1 cellular context compared by ENCODE assay signal in genomic region chr5:115169392-115170127, GRCh38.
TF ChIP-seq lines count a peak whose summit lies in the region.

Gene TRIM36 (minus strand): TSS chr5:115169908. CDS start chr5:115169634, 274 bp downstream.

TF ChIP-seq in K562, 482 proteins besides CTCF, POLR2A, EP300 and RAD21 (continued from another document and continues in another):
- TF ChIP-seq, protein P1, sequence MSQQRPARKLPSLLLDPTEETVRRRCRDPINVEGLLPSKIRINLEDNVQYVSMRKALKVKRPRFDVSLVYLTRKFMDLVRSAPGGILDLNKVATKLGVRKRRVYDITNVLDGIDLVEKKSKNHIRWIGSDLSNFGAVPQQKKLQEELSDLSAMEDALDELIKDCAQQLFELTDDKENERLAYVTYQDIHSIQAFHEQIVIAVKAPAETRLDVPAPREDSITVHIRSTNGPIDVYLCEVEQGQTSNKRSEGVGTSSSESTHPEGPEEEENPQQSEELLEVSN (IDR thresholded peaks at IDR 0.05; ENCODE audit: borderline replicate concordance in 1 of 2, extremely low read depth in 1 of 2, insufficient read depth in 1 of 2, insufficient read length in 1 of 2, low read depth in 1 of 2, low read length in 1 of 2, poor library complexity in 1 of 2, severe bottlenecking in 1 of 2) = peak; percentile 80 to 97
- TF ChIP-seq CEBPB (tag; IDR thresholded peaks at IDR 0.05) (no peak), TEAD1 (CRISPR knock-in tag; IDR thresholded peaks at IDR 0.05) (no peak), NR2C2 (CRISPR knock-in tag; IDR thresholded peaks at IDR 0.05) (no peak), NR2C2 (tag; IDR thresholded peaks at IDR 0.05) (no peak), KLF16 (IDR thresholded peaks at IDR 0.05) (no peak), KLF13 (tag; IDR thresholded peaks at IDR 0.05; ENCODE audit: borderline replicate concordance, low read depth) (peak; percentile 61), PHB2 (IDR thresholded peaks at IDR 0.05; ENCODE audit: low read depth) (no peak), ZNF24 (IDR thresholded peaks at IDR 0.05) (no peak), BMI1 (IDR thresholded peaks at IDR 0.05; ENCODE audit: low read length) (peak; percentile 78; the same call in 1 of the 2 replicates), ETS2 (tag; IDR thresholded peaks at IDR 0.05; ENCODE audit: borderline replicate concordance, poor library complexity, severe bottlenecking) (no peak), E4F1 (CRISPR knock-in tag; IDR thresholded peaks at IDR 0.05; ENCODE audit: borderline replicate concordance) (no peak), CSDE1 (IDR thresholded peaks at IDR 0.05) (no peak; a peak in 1 of 4 replicates), ZNF311 (CRISPR knock-in tag; IDR thresholded peaks at IDR 0.05) (no peak), TAL1 (IDR thresholded peaks at IDR 0.05) (no peak), SOX6 (IDR thresholded peaks at IDR 0.05) (no peak), AFF4 (CRISPR knock-in tag; IDR thresholded peaks at IDR 0.05) (no peak), PTRF (tag; IDR thresholded peaks at IDR 0.05) (no peak), TRIM24 (IDR thresholded peaks at IDR 0.05) (no peak), ELF4 (CRISPR knock-in tag; IDR thresholded peaks at IDR 0.05) (no peak), RBM15 (IDR thresholded peaks at IDR 0.05; ENCODE audit: insufficient read depth, low read length) (no peak), POU5F1 (IDR thresholded peaks at IDR 0.05; ENCODE audit: borderline replicate concordance, low read depth, low read length, partially characterized antibody) (no peak), GTF2F1 (IDR thresholded peaks at IDR 0.05; ENCODE audit: low read depth, low read length) (no peak), ARID3A (IDR thresholded peaks at IDR 0.05; ENCODE audit: borderline replicate concordance, low read depth, low read length) (no peak), LCOR (CRISPR knock-in tag; IDR thresholded peaks at IDR 0.05) (peak; percentile 33; the same call in 1 of the 2 replicates), ZMIZ1 (IDR thresholded peaks at IDR 0.05; ENCODE audit: low read depth in 2 of 2, low read length in 2 of 2) (no peak), TCF7 (IDR thresholded peaks at IDR 0.05; ENCODE audit: borderline replicate concordance) (no peak), SIRT6 (IDR thresholded peaks at IDR 0.05; ENCODE audit: low read depth, low read length) (no peak), CLOCK (CRISPR knock-in tag; IDR thresholded peaks at IDR 0.05; ENCODE audit: borderline replicate concordance) (no peak), ZNF699 (CRISPR knock-in tag; IDR thresholded peaks at IDR 0.05; ENCODE audit: insufficient replicate concordance) (no peak), MCM3 (IDR thresholded peaks at IDR 0.05) (no peak), ZNF584 (CRISPR knock-in tag; IDR thresholded peaks at IDR 0.05; ENCODE audit: low read depth) (no peak), FOXK2 (conservative IDR thresholded peaks at IDR 0.05 in 1 of 2, IDR thresholded peaks at IDR 0.05 in 1 of 2; ENCODE audit: low read depth in 2 of 2) (no peak)
- TF ChIP-seq, protein P2, sequence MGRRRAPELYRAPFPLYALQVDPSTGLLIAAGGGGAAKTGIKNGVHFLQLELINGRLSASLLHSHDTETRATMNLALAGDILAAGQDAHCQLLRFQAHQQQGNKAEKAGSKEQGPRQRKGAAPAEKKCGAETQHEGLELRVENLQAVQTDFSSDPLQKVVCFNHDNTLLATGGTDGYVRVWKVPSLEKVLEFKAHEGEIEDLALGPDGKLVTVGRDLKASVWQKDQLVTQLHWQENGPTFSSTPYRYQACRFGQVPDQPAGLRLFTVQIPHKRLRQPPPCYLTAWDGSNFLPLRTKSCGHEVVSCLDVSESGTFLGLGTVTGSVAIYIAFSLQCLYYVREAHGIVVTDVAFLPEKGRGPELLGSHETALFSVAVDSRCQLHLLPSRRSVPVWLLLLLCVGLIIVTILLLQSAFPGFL (CRISPR knock-in tag; IDR thresholded peaks at IDR 0.05) = no peak
- TF ChIP-seq, protein P3, sequence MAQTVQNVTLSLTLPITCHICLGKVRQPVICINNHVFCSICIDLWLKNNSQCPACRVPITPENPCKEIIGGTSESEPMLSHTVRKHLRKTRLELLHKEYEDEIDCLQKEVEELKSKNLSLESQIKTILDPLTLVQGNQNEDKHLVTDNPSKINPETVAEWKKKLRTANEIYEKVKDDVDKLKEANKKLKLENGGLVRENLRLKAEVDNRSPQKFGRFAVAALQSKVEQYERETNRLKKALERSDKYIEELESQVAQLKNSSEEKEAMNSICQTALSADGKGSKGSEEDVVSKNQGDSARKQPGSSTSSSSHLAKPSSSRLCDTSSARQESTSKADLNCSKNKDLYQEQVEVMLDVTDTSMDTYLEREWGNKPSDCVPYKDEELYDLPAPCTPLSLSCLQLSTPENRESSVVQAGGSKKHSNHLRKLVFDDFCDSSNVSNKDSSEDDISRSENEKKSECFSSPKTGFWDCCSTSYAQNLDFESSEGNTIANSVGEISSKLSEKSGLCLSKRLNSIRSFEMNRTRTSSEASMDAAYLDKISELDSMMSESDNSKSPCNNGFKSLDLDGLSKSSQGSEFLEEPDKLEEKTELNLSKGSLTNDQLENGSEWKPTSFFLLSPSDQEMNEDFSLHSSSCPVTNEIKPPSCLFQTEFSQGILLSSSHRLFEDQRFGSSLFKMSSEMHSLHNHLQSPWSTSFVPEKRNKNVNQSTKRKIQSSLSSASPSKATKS (CRISPR knock-in tag; IDR thresholded peaks at IDR 0.05) = no peak
- TF ChIP-seq, protein P4, sequence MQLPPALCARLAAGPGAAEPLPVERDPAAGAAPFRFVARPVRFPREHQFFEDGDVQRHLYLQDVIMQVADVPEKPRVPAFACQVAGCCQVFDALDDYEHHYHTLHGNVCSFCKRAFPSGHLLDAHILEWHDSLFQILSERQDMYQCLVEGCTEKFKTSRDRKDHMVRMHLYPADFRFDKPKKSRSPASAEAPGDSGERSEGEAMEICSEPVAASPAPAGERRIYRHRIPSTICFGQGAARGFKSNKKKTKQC (CRISPR knock-in tag; IDR thresholded peaks at IDR 0.05) = 0 out of 2 replicates have a peak, but pooled peaks have one; percentile 72
- TF ChIP-seq, protein P5, sequence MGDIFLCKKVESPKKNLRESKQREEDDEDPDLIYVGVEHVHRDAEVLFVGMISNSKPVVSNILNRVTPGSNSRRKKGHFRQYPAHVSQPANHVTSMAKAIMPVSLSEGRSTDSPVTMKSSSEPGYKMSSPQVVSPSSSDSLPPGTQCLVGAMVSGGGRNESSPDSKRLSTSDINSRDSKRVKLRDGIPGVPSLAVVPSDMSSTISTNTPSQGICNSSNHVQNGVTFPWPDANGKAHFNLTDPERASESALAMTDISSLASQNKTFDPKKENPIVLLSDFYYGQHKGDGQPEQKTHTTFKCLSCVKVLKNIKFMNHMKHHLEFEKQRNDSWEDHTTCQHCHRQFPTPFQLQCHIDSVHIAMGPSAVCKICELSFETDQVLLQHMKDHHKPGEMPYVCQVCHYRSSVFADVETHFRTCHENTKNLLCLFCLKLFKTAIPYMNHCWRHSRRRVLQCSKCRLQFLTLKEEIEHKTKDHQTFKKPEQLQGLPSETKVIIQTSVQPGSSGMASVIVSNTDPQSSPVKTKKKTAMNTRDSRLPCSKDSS (IDR thresholded peaks at IDR 0.05; ENCODE audit: low read depth, partially characterized antibody) = no peak
